ENCODE assay signal across 17 cellular contexts in the genomic region with DNA sequence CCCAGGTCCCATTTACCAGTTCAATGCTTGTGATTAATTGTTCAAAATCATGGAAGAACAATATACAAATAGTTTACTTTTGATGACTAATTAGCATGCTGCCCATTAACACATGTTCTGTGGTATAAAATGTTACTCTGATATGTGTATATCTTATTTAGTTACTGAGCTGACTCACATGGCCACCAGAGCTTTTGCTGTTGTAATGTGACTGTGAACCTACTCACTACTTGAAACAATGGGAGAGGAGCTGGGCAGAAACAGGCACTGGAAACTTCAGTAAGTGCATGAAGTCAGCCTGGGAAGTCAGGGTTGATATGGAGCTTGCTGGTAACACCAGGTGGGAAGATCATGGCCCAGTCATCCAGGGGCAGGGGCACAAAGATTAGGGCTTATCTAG.
"Had no signal": no experiment of that assay in that cellular context is flagged by ENCODE, and none has a peak within 500 bp of the region (broad histone marks: within the 10 kb centered on the region; RNA-seq: fewer than 3 reads in every experiment).

No MANE protein-coding gene starts in this region.

- ATAC-seq: activated CD8-positive, alpha-beta memory T cell treated with anti-CD3 and anti-CD28 coated beads, Interleukin-2, amount 10 ng/mL, durations not matched to agents 7 days and 5 days; left lung; right cardiac atrium; stimulated activated naive CD8-positive, alpha-beta T cell treated with anti-CD3 and anti-CD28 coated beads, Interleukin-15, Interleukin-2, amounts not matched to agents 100 U/mL and 50 U/mL, for 24 hours; T-cell had no signal

- DNase-seq: activated B cell treated with CpG ODN at 0.5 μM for 24 hours; activated CD4-positive, alpha-beta memory T cell treated with anti-CD3 and anti-CD28 coated beads, Interleukin-2, amount 10 ng/mL, durations not matched to agents 7 days and 5 days; activated CD4-positive, alpha-beta T cell treated with anti-CD3 and anti-CD28 coated beads for 48 hours; activated CD8-positive, alpha-beta memory T cell treated with anti-CD3 and anti-CD28 coated beads, Interleukin-2, amount 10 ng/mL, durations not matched to agents 7 days and 5 days; activated naive CD4-positive, alpha-beta T cell treated with Interleukin-2 at 50 U/mL for 16 hours; aorta; cerebellar nuclear complex; effector CD4-positive, alpha-beta T cell; head of caudate nucleus; kidney; left lung; naive B cell; right cardiac atrium; stimulated activated naive CD8-positive, alpha-beta T cell treated with anti-CD3 and anti-CD28 coated beads, Interleukin-15, Interleukin-2, amounts not matched to agents 100 U/mL and 50 U/mL, for 24 hours; substantia nigra; T-cell; tibial artery had no signal
